In the genomic region with DNA sequence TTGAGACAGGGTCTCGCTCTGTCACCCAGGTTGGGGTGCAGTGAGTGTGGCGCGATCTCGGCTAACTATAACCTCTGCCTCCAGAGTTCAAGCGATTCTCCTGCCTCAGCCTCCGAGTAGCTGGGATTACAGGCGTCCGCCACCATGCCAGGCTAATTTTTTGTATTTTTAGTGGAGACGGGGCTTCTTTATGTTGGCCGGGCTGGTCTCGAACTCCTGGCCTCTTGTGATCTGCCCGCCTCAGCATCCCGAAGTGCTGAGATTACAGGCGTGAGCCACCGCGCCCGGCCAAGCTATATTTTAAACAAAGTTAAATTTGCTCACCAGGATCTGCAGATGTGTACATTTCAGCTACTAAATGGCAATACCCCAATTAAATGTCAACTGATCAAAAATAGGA, we compare ENCODE assay signal across 8 cellular contexts. TPM values are rescaled to one million over a fixed set of nuclear protein-coding genes. Genes with fewer than 3 reads are reported as not detected.
DNase-seq lines count a peak whose midpoint lies in the region; ATAC-seq and TF ChIP-seq lines count a peak whose summit lies in the region.

No MANE protein-coding gene starts in this region.

- peaks cover 16% of the 10 kb centered on the region for H3K36me3 Mint-ChIP-seq in activated CD8-positive, alpha-beta T cell treated with anti-CD3 and anti-CD28 coated beads, Interleukin-2, amount 10 ng/mL, durations not matched to agents 7 days and 5 days (ENCODE audit: low read depth)
- H3K36me3 Mint-ChIP-seq in stimulated activated memory B cell treated with anti-CD40 and anti-IgM and Interleukin-4, amounts not matched to agents 10 μg/mL and 1 μg/mL and 100 μg/mL, for 72 hours: peaks cover 11% of the 10 kb centered on the region

- POLR2A ChIA-PET in HEK293 (lab: Yijun Ruan, JAX): interaction anchor here (2.6 kb wide), 1 partner anchor 90 kb away, joined by 16 read pairs; a partner anchor contains a TSS
- POLR2A ChIA-PET in activated CD8-positive, alpha-beta T cell treated with anti-CD3 and anti-CD28 coated beads, Interleukin-2, amount 10 ng/mL, durations not matched to agents 7 days and 5 days (lab: Charles Lee): interaction anchor here (0.6 to 4.7 kb wide), 12 partner anchors 9 to 116 kb away, joined by 3 to 56 read pairs (median 4); a partner anchor contains a TSS

- H3K4me3 ChIP-seq in HEK293 (ENCODE audit: low read depth, low read length): peak overlapping the region; percentile 90
- H3K4me3 ChIP-seq in iPS-18a (ENCODE audit: low read length): peak overlapping the region; percentile 96

- H3K27ac Mint-ChIP-seq in activated CD8-positive, alpha-beta T cell treated with anti-CD3 and anti-CD28 coated beads, Interleukin-2, amount 10 ng/mL, durations not matched to agents 7 days and 5 days: peak overlapping the region; percentile 96
- H3K27ac Mint-ChIP-seq in stimulated activated memory B cell treated with anti-CD40 and anti-IgM and Interleukin-4, amounts not matched to agents 10 μg/mL and 1 μg/mL and 100 μg/mL, for 72 hours: peak overlapping the region; percentile 95

- peak overlapping the region; percentile 79; the same call in 1 of the 2 replicates for H3K27ac ChIP-seq in HEK293 (ENCODE audit: extremely low read depth, low read depth, low read length)
- H3K27ac ChIP-seq in iPS-18a (ENCODE audit: low read length): no peak overlapping the region

- no peak for TF ChIP-seq CTCF in HEK293 (tag by site-specific recombination; IDR thresholded peaks at IDR 0.05)

- no peaks in the 10 kb centered on the region for H3K27me3 ChIP-seq in iPS-18a (ENCODE audit: control insufficient read depth, insufficient read depth, low read length)

- peak overlapping the region; percentile 91 for H3K9ac ChIP-seq in iPS-18a (ENCODE audit: low read length)

- H3K9me3 ChIP-seq in HEK293 (ENCODE audit: control insufficient read depth, insufficient read depth, low read depth, low read length) (no peaks in the 10 kb centered on the region), iPS-18a (ENCODE audit: control insufficient read depth, low read depth, low read length) (no peaks in the 10 kb centered on the region)

- peaks cover 33% of the 10 kb centered on the region for H3K4me1 Mint-ChIP-seq in activated CD8-positive, alpha-beta T cell treated with anti-CD3 and anti-CD28 coated beads, Interleukin-2, amount 10 ng/mL, durations not matched to agents 7 days and 5 days (ENCODE audit: low read depth)
- H3K4me1 Mint-ChIP-seq in stimulated activated memory B cell treated with anti-CD40 and anti-IgM and Interleukin-4, amounts not matched to agents 10 μg/mL and 1 μg/mL and 100 μg/mL, for 72 hours: peaks cover 41% of the 10 kb centered on the region

- H3K9me3 Mint-ChIP-seq in activated CD8-positive, alpha-beta T cell treated with anti-CD3 and anti-CD28 coated beads, Interleukin-2, amount 10 ng/mL, durations not matched to agents 7 days and 5 days (ENCODE audit: insufficient read depth): no peaks in the 10 kb centered on the region
- no peaks in the 10 kb centered on the region for H3K9me3 Mint-ChIP-seq in stimulated activated memory B cell treated with anti-CD40 and anti-IgM and Interleukin-4, amounts not matched to agents 10 μg/mL and 1 μg/mL and 100 μg/mL, for 72 hours

- ATAC-seq in activated CD8-positive, alpha-beta T cell treated with anti-CD3 and anti-CD28 coated beads, Interleukin-2, amount 10 ng/mL, durations not matched to agents 7 days and 5 days: no peak
- no peak for ATAC-seq in stimulated activated memory B cell treated with anti-CD40 and anti-IgM and Interleukin-4, amounts not matched to agents 10 μg/mL and 1 μg/mL and 100 μg/mL, for 72 hours

- peaks cover 7 to 8% of the 10 kb centered on the region in 2 experiments; a peak in 2 of 3 replicates for H3K36me3 ChIP-seq in HEK293 (ENCODE audit: control insufficient read depth in 2 of 2, insufficient read depth in 1 of 2, low read length in 2 of 2)
- H3K36me3 ChIP-seq in iPS-18a (ENCODE audit: control insufficient read depth, low read depth, low read length): peaks cover 8% of the 10 kb centered on the region

- CTCF ChIA-PET in HEK293 (lab: Yijun Ruan, JAX): no interaction called here
- CTCF ChIA-PET in activated CD8-positive, alpha-beta T cell treated with anti-CD3 and anti-CD28 coated beads, Interleukin-2, amount 10 ng/mL, durations not matched to agents 7 days and 5 days (lab: Charles Lee): interaction anchor here (0.9 to 2.0 kb wide), 7 partner anchors 16 to 144 kb away, joined by 3 to 7 read pairs (median 5); no protein-coding TSS in a partner anchor

- peak overlapping the region; percentile 89 for H3K4me3 Mint-ChIP-seq in activated CD8-positive, alpha-beta T cell treated with anti-CD3 and anti-CD28 coated beads, Interleukin-2, amount 10 ng/mL, durations not matched to agents 7 days and 5 days
- peak overlapping the region; percentile 98 for H3K4me3 Mint-ChIP-seq in stimulated activated memory B cell treated with anti-CD40 and anti-IgM and Interleukin-4, amounts not matched to agents 10 μg/mL and 1 μg/mL and 100 μg/mL, for 72 hours

- H3K4me1 ChIP-seq in HEK293 (ENCODE audit: control insufficient read depth, insufficient read depth, low read length) (no peaks in the 10 kb centered on the region), iPS-18a (ENCODE audit: control insufficient read depth, low read depth, low read length) (peaks cover 8% of the 10 kb centered on the region)

- no peak for DNase-seq in activated CD8-positive, alpha-beta T cell treated with anti-CD3 and anti-CD28 coated beads, Interleukin-2, amount 10 ng/mL, durations not matched to agents 7 days and 5 days
- no peak for DNase-seq in MV-4-11 (lab: John Stamatoyannopoulos, UW)
- DNase-seq in NCI-H748 (lab: John Stamatoyannopoulos, UW; ENCODE audit: unreplicated experiment): no peak
- no peak for DNase-seq in ureter (ENCODE audit: low spot score)
- DNase-seq in SKM-1 treated with dmso at 0.1 percent for 144 hours (lab: John Stamatoyannopoulos, UW; ENCODE audit: unreplicated experiment): no peak

- H3K27me3 Mint-ChIP-seq in activated CD8-positive, alpha-beta T cell treated with anti-CD3 and anti-CD28 coated beads, Interleukin-2, amount 10 ng/mL, durations not matched to agents 7 days and 5 days (ENCODE audit: low read depth): no peaks in the 10 kb centered on the region
- no peaks in the 10 kb centered on the region for H3K27me3 Mint-ChIP-seq in stimulated activated memory B cell treated with anti-CD40 and anti-IgM and Interleukin-4, amounts not matched to agents 10 μg/mL and 1 μg/mL and 100 μg/mL, for 72 hours

TF ChIP-seq in HEK293, 187 proteins besides CTCF, POLR2A, EP300 and RAD21:
- TF ChIP-seq, protein P1, sequence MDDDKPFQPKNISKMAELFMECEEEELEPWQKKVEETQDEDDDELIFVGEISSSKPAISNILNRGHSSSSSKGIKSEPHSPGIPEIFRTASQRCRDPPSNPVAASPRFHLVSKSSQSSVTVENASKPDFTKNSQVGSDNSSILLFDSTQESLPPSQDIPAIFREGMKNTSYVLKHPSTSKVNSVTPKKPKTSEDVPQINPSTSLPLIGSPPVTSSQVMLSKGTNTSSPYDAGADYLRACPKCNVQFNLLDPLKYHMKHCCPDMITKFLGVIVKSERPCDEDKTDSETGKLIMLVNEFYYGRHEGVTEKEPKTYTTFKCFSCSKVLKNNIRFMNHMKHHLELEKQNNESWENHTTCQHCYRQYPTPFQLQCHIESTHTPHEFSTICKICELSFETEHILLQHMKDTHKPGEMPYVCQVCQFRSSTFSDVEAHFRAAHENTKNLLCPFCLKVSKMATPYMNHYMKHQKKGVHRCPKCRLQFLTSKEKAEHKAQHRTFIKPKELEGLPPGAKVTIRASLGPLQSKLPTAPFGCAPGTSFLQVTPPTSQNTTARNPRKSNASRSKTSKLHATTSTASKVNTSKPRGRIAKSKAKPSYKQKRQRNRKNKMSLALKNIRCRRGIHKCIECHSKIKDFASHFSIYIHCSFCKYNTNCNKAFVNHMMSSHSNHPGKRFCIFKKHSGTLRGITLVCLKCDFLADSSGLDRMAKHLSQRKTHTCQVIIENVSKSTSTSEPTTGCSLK (tag by site-specific recombination; IDR thresholded peaks at IDR 0.05): no peak
- TF ChIP-seq ZNF394 (tag by site-specific recombination; IDR thresholded peaks at IDR 0.05; ENCODE audit: borderline replicate concordance): no peak
- no peak for TF ChIP-seq ZNF302 (tag by site-specific recombination; IDR thresholded peaks at IDR 0.05; ENCODE audit: low read depth)

RNA-seq across cellular contexts. Expression of a gene that starts 1.1 kb away (rescaled TPM):
- total RNA-seq in activated CD8-positive, alpha-beta T cell treated with anti-CD3 and anti-CD28 coated beads, Interleukin-2, amount 10 ng/mL, durations not matched to agents 7 days and 5 days: 10 to 100 TPM; 28.0 to 28.8 TPM
- total RNA-seq in ureter: 23.1 TPM
